In the genomic region with DNA sequence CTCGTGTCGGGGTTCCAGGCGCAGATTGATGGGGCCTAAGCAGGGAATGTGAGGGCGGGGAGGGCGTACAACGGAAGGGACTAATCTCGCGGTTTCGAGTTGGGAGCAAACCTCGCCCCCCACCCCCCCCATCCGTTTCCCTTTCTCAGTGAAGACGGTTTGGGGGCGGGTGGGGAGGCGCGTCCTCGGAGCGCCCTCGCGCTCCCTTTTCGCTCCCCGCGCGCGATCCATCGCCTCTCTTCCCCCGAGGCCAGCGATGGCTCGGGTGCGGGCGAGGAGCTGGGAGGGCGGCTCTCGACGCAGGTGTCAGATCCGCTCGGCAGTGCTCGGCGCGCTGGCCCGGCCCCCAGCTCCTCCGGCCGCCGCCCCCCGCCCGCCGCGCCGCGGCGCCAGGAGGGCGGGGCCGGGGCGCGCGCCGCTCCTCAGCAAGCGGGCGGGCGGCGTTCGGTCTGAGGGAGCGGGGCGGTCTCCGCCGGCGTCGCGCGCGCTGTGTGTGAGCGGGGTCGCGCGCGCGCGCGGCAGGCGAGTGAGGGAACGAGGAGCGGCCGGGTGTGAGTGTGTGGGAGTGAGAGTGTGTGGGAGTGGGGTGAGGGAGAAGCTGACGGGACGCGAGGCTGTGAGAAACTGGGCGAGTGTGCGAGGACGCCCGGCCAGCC, we compare ENCODE assay signal across 8 cellular contexts. TPM values are rescaled to one million over a fixed set of nuclear protein-coding genes. Genes with fewer than 3 reads are reported as not detected.
A peak's percentile ranks its signal among the peaks of the same experiment; 100 is the strongest.
DNase-seq lines count a peak whose midpoint lies in the region; ATAC-seq and TF ChIP-seq lines count a peak whose summit lies in the region.

A gene with protein sequence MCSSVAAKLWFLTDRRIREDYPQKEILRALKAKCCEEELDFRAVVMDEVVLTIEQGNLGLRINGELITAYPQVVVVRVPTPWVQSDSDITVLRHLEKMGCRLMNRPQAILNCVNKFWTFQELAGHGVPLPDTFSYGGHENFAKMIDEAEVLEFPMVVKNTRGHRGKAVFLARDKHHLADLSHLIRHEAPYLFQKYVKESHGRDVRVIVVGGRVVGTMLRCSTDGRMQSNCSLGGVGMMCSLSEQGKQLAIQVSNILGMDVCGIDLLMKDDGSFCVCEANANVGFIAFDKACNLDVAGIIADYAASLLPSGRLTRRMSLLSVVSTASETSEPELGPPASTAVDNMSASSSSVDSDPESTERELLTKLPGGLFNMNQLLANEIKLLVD (plus strand): TSS at position 516 of the 656 bp plus-strand sequence. CDS start 15,876 bp downstream, outside the sequence.

- peak; percentile 75 for ATAC-seq in GM21381 (IDR thresholded peaks at IDR 0.05; ENCODE audit: unreplicated experiment)
- ATAC-seq in Panc1 = peak; percentile 94

- intact Hi-C loops in Panc1 (cut with micrococcal nuclease; ENCODE audit: unreplicated experiment) = no loop called here

- H3K27ac Mint-ChIP-seq in nephron = peak within 1 kb of the TSS; percentile 84 to 96 (median 87)

- TF ChIP-seq CTCF in Panc1 (IDR thresholded peaks at IDR 0.05) (no peak), fibroblast of the aortic adventitia (IDR thresholded peaks at IDR 0.05; ENCODE audit: insufficient read depth, low read length) (no peak), nephron (IDR thresholded peaks at IDR 0.05; ENCODE audit: unreplicated experiment in 3 of 3) (no peak)

- H3K4me1 ChIP-seq in Panc1 (ENCODE audit: control insufficient read depth, insufficient read depth, low read length) = peaks cover 5% of the 10 kb centered on the region; the same call in 1 of the 2 replicates

- H3K4me3 Mint-ChIP-seq in nephron = peak within 1 kb of the TSS; percentile 79 to 95 (median 92)

- peaks cover 4% of the 10 kb centered on the region for H3K36me3 Mint-ChIP-seq in nephron (ENCODE audit: low read depth)

- H3K27me3 ChIP-seq in Panc1 (ENCODE audit: control insufficient read depth, insufficient read depth, low read length) = no peaks in the 10 kb centered on the region

- H3K27me3 Mint-ChIP-seq in nephron (ENCODE audit: low read depth) = no peaks in the 10 kb centered on the region

- POLR2A ChIA-PET in Panc1 (lab: Charles Lee) = no interaction called here

- DNase-seq in CMK (ENCODE audit: low read depth) = peak; percentile 74
- peak; percentile 70 for DNase-seq in HuH-7 (ENCODE audit: low spot score)
- DNase-seq in Panc1 (ENCODE audit: low read depth, low spot score) = no peak
- DNase-seq in activated effector memory CD4-positive, alpha-beta T cell treated with Interleukin-2 at 50 U/mL for 16 hours = peak; percentile 70
- DNase-seq in fibroblast of the aortic adventitia (ENCODE audit: low read depth) = peak; percentile 63
- DNase-seq in stimulated activated naive CD4-positive, alpha-beta T cell (lab: John Stamatoyannopoulos, UW) = peak; percentile 55 to 77 (median 72)

- H3K27ac ChIP-seq in Panc1 (ENCODE audit: low read length) = peak within 1 kb of the TSS; percentile 75

- BruUV-seq in Panc1 (replicated peaks; lab: Mats Ljungman, UMichigan) = no TSS peak

- H3K9me3 ChIP-seq in Panc1 (ENCODE audit: control insufficient read depth, insufficient read depth, low read depth, low read length) = no peaks in the 10 kb centered on the region

- no peaks in the 10 kb centered on the region; the same call in 1 of the 2 replicates for H3K36me3 ChIP-seq in Panc1 (ENCODE audit: control insufficient read depth, insufficient read depth, low read length)

- CTCF ChIA-PET in Panc1 (lab: Charles Lee) = interaction anchor here (0.6 kb wide), 1 partner anchor 273 kb away, joined by 3 read pairs; no protein-coding TSS in a partner anchor

- H3K4me3 ChIP-seq in Panc1 (ENCODE audit: low read depth in 2 of 2, low read length in 2 of 2) (peak within 1 kb of the TSS; percentile 73 to 77), fibroblast of the aortic adventitia (ENCODE audit: low read depth, low read length) (peak within 1 kb of the TSS; percentile 87)

- H3K9me3 Mint-ChIP-seq in nephron = no peaks in the 10 kb centered on the region

- in situ Hi-C loops in Panc1 (cut with HindIII; ENCODE audit: low pct_unique_long_range_greater_than_20kb, low sequenced_read_pairs) = no loop called here

- H3K4me1 Mint-ChIP-seq in nephron = peaks cover 53% of the 10 kb centered on the region

RNA-seq across cellular contexts. Expression of the gene that starts here (rescaled TPM):
- total RNA-seq in Panc1 (2021; ENCODE audit: unreplicated experiment) (17.1 TPM), fibroblast of the aortic adventitia (ENCODE audit: low replicate concordance) (23.2 and 49.1 TPM in 2 replicates)
- polyA plus RNA-seq in Panc1 (2012; ENCODE audit: insufficient read length) = 8.7 TPM
